Comparison of ENCODE assay signal across 22 cellular contexts in genomic region chr1:228655796-228656394, GRCh38.
"Had no signal": no experiment of that assay in that cellular context is flagged by ENCODE, and none has a peak within 500 bp of the region (broad histone marks: within the 10 kb centered on the region; RNA-seq: fewer than 3 reads in every experiment).

No MANE protein-coding gene starts in this region.

- H3K27ac ChIP-seq: coronary artery, dorsolateral prefrontal cortex, esophagus muscularis mucosa, foreskin keratinocyte, gastroesophageal sphincter, heart right ventricle, left ventricle myocardium inferior, lower lobe of right lung had no signal

- H3K4me3 ChIP-seq: coronary artery, dorsolateral prefrontal cortex, esophagus muscularis mucosa, gastroesophageal sphincter, heart right ventricle, left ventricle myocardium inferior, lower lobe of right lung, mucosa of descending colon had no signal

- H3K9me3 ChIP-seq: esophagus muscularis mucosa, gastroesophageal sphincter, heart right ventricle, left ventricle myocardium inferior, lower lobe of right lung, mucosa of descending colon had no signal

- FAIRE-seq: colon, endothelial cell of umbilical vein, frontal cortex, islet of Langerhans, kidney had no signal

- H3K27me3 ChIP-seq: foreskin keratinocyte had no signal

- DNase-seq: dermis blood vessel endothelial cell; dorsolateral prefrontal cortex; effector CD4-positive, alpha-beta T cell; effector memory CD4-positive, alpha-beta T cell; foreskin keratinocyte; head of caudate nucleus; heart right ventricle; hippocampal formation; kidney; kidney glomerular epithelial cell; left ventricle myocardium inferior; lower lobe of right lung; mesenchymal stem cell; mucosa of descending colon; naive B cell had no signal

- ATAC-seq: foreskin keratinocyte, gastroesophageal sphincter, heart right ventricle, lower lobe of right lung, mucosa of descending colon had no signal

- H3K36me3 ChIP-seq: esophagus muscularis mucosa, gastroesophageal sphincter, heart right ventricle, left ventricle myocardium inferior, lower lobe of right lung had no signal

- H3K4me1 ChIP-seq: esophagus muscularis mucosa, foreskin keratinocyte, gastroesophageal sphincter, heart right ventricle, left ventricle myocardium inferior, lower lobe of right lung had no signal
